Comparison of ENCODE assay signal across 8 cellular contexts in genomic region chr10:80046629-80047441, GRCh38. TPM values are rescaled to one million over a fixed set of nuclear protein-coding genes. Genes with fewer than 3 reads are reported as not detected.
DNase-seq lines count a peak whose midpoint lies in the region; ATAC-seq, FAIRE-seq and TF ChIP-seq lines count a peak whose summit lies in the region.

No MANE protein-coding gene starts in this region.

- H3K27me3 ChIP-seq in MG63 (0 out of 2 replicates have a peak, but pooled peaks cover 4% of the 10 kb centered on the region), smooth muscle cell (ENCODE audit: low read depth) (no peaks in the 10 kb centered on the region)

- H3K4me1 ChIP-seq in smooth muscle cell (ENCODE audit: low read depth), result no peaks in the 10 kb centered on the region

- H3K9me3 ChIP-seq in MG63 (no peaks in the 10 kb centered on the region), smooth muscle cell (replicated peaks; ENCODE audit: low read depth) (no peaks in the 10 kb centered on the region)

- H3F3A ChIP-seq in smooth muscle cell (ENCODE audit: low read depth), result no peaks in the 10 kb centered on the region

- ATAC-seq in GM21825 (IDR thresholded peaks at IDR 0.05; ENCODE audit: unreplicated experiment), result peak; percentile 89
- ATAC-seq in HG03025 (IDR thresholded peaks at IDR 0.05; ENCODE audit: low FRiP score, unreplicated experiment), result no peak

- FAIRE-seq in G401.6 (lab: Jason Lieb, UNC), result peak; percentile 33

- H3K9ac ChIP-seq in smooth muscle cell (ENCODE audit: low read depth), result no peak overlapping the region

- H3K79me2 ChIP-seq in smooth muscle cell (ENCODE audit: low read depth), result no peaks in the 10 kb centered on the region

- H3K4me3 ChIP-seq in MG63 (no peak overlapping the region), astrocyte of the cerebellum (ENCODE audit: low read depth, low read length) (no peak overlapping the region), smooth muscle cell (no peak overlapping the region)

- DNase-seq in MG63 (peak; percentile 78), T-helper 9 cell (peak; percentile 64), astrocyte of the cerebellum (ENCODE audit: low read depth) (peak; percentile 20), hippocampal formation (lab: John Stamatoyannopoulos, UW) (peak; percentile 38 to 39), smooth muscle cell (lab: John Stamatoyannopoulos, UW; ENCODE audit: unreplicated experiment) (peak; percentile 23)

- in situ Hi-C loops in astrocyte of the cerebellum (cut with HindIII; ENCODE audit: low sequenced_read_pairs), result no loop called here

- TF ChIP-seq CTCF in astrocyte of the cerebellum (IDR thresholded peaks at IDR 0.05; ENCODE audit: low read depth, low read length, missing control alignments), result peak; percentile 90
- TF ChIP-seq CTCF in smooth muscle cell (IDR thresholded peaks at IDR 0.05; ENCODE audit: borderline replicate concordance, insufficient read depth, poor library complexity, severe bottlenecking), result peak; percentile 96

- no peak overlapping the region for H3K27ac ChIP-seq in smooth muscle cell (ENCODE audit: low read depth)

- no peak overlapping the region for H3K4me2 ChIP-seq in smooth muscle cell

- H2AFZ ChIP-seq in smooth muscle cell (ENCODE audit: low read depth), result no peak overlapping the region

- H3K36me3 ChIP-seq in MG63 (no peaks in the 10 kb centered on the region), smooth muscle cell (ENCODE audit: low read depth) (no peaks in the 10 kb centered on the region)

- whole genome bisulfite sequencing in smooth muscle cell (ENCODE audit: low lambda C conversion rate), result 35% methylated on average over 10 of the region's 10 CpGs

- H4K20me1 ChIP-seq in smooth muscle cell (ENCODE audit: low read depth), result no peaks in the 10 kb centered on the region

RNA-seq across cellular contexts. Expression of gene TMEM254, which starts 31.6 kb away (rescaled TPM):
- total RNA-seq in MG63 (2014; rRNA removed; shearing (Covaris generic); ENCODE audit: low replicate concordance), result 5.4 and 9.2 TPM in 2 replicates
- 42.1 and 49.5 TPM in 2 replicates for total RNA-seq in smooth muscle cell
- polyA plus RNA-seq in smooth muscle cell, result 31.2 and 34.6 TPM in 2 replicates

Comparison
In these comparisons a context has a peak if more than half of its experiments do, and no peak if none do; other contexts are left out.
1. DNase-seq: peak in every context shown above with its lines; median percentile 78 in MG63; 64 in T-helper 9 cell; 38 in hippocampal formation; 23 in smooth muscle cell; 20 in astrocyte of the cerebellum.